ENCODE assay signal across 4 cellular contexts in genomic region chr12:6586569-6586968, GRCh38. TPM values are rescaled to one million over a fixed set of nuclear protein-coding genes. Genes with fewer than 3 reads are reported as not detected.
"Had no signal": no experiment of that assay in that cellular context is flagged by ENCODE, and none has a peak within 500 bp of the region (broad histone marks: within the 10 kb centered on the region; RNA-seq: fewer than 3 reads in every experiment).

No MANE protein-coding gene starts in this region.

RNA-seq across cellular contexts. Expression of gene LPAR5, which starts 49.2 kb away (rescaled TPM):
- total RNA-seq: endothelial cell of umbilical vein, fibroblast of lung, neural crest cell, progenitor cell of endocrine pancreas had no signal
